In genomic region chr16:87582221-87582965, GRCh38 we compare ENCODE assay signal across 1 cellular context.
TF ChIP-seq lines count a peak whose summit lies in the region.

No MANE protein-coding gene starts in this region.

TF ChIP-seq in K562, 482 proteins besides CTCF, POLR2A, EP300 and RAD21 (continued from another document):
- TF ChIP-seq JUN (IDR thresholded peaks at IDR 0.05; ENCODE audit: borderline replicate concordance, low read depth, low read length) (no peak), JUN (CRISPR knock-in tag; IDR thresholded peaks at IDR 0.05; ENCODE audit: borderline replicate concordance) (no peak), POLR3G (IDR thresholded peaks at IDR 0.05; ENCODE audit: extremely low read depth, insufficient read length, insufficient replicate concordance) (no peak), SREBF2 (CRISPR knock-in tag; IDR thresholded peaks at IDR 0.05) (no peak), ZNF589 (CRISPR knock-in tag; IDR thresholded peaks at IDR 0.05; ENCODE audit: low read depth) (no peak), RBBP5 (IDR thresholded peaks at IDR 0.05; ENCODE audit: borderline replicate concordance, insufficient read depth, low read length, poor library complexity, severe bottlenecking) (peak; percentile 34), PRMT5 (CRISPR knock-in tag; IDR thresholded peaks at IDR 0.05) (no peak), POLR2H (tag; IDR thresholded peaks at IDR 0.05; ENCODE audit: low read depth) (no peak), THRB (CRISPR knock-in tag; conservative IDR thresholded peaks at IDR 0.05) (no peak), MCM5 (IDR thresholded peaks at IDR 0.05; ENCODE audit: low read depth) (no peak), SAFB (IDR thresholded peaks at IDR 0.05; ENCODE audit: borderline replicate concordance, low read depth, low read length) (no peak), NRF1 (conservative IDR thresholded peaks at IDR 0.05 in 1 of 2, IDR thresholded peaks at IDR 0.05 in 1 of 2) (no peak), ZNF695 (CRISPR knock-in tag; IDR thresholded peaks at IDR 0.05) (no peak), ZFX (CRISPR knock-in tag; IDR thresholded peaks at IDR 0.05) (peak; percentile 62), DDX20 (tag; IDR thresholded peaks at IDR 0.05; ENCODE audit: low read depth) (no peak)
- TF ChIP-seq, protein P1, sequence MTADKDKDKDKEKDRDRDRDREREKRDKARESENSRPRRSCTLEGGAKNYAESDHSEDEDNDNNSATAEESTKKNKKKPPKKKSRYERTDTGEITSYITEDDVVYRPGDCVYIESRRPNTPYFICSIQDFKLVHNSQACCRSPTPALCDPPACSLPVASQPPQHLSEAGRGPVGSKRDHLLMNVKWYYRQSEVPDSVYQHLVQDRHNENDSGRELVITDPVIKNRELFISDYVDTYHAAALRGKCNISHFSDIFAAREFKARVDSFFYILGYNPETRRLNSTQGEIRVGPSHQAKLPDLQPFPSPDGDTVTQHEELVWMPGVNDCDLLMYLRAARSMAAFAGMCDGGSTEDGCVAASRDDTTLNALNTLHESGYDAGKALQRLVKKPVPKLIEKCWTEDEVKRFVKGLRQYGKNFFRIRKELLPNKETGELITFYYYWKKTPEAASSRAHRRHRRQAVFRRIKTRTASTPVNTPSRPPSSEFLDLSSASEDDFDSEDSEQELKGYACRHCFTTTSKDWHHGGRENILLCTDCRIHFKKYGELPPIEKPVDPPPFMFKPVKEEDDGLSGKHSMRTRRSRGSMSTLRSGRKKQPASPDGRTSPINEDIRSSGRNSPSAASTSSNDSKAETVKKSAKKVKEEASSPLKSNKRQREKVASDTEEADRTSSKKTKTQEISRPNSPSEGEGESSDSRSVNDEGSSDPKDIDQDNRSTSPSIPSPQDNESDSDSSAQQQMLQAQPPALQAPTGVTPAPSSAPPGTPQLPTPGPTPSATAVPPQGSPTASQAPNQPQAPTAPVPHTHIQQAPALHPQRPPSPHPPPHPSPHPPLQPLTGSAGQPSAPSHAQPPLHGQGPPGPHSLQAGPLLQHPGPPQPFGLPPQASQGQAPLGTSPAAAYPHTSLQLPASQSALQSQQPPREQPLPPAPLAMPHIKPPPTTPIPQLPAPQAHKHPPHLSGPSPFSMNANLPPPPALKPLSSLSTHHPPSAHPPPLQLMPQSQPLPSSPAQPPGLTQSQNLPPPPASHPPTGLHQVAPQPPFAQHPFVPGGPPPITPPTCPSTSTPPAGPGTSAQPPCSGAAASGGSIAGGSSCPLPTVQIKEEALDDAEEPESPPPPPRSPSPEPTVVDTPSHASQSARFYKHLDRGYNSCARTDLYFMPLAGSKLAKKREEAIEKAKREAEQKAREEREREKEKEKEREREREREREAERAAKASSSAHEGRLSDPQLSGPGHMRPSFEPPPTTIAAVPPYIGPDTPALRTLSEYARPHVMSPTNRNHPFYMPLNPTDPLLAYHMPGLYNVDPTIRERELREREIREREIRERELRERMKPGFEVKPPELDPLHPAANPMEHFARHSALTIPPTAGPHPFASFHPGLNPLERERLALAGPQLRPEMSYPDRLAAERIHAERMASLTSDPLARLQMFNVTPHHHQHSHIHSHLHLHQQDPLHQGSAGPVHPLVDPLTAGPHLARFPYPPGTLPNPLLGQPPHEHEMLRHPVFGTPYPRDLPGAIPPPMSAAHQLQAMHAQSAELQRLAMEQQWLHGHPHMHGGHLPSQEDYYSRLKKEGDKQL (CRISPR knock-in tag; IDR thresholded peaks at IDR 0.05; ENCODE audit: borderline replicate concordance), result no peak
- TF ChIP-seq, protein P2, sequence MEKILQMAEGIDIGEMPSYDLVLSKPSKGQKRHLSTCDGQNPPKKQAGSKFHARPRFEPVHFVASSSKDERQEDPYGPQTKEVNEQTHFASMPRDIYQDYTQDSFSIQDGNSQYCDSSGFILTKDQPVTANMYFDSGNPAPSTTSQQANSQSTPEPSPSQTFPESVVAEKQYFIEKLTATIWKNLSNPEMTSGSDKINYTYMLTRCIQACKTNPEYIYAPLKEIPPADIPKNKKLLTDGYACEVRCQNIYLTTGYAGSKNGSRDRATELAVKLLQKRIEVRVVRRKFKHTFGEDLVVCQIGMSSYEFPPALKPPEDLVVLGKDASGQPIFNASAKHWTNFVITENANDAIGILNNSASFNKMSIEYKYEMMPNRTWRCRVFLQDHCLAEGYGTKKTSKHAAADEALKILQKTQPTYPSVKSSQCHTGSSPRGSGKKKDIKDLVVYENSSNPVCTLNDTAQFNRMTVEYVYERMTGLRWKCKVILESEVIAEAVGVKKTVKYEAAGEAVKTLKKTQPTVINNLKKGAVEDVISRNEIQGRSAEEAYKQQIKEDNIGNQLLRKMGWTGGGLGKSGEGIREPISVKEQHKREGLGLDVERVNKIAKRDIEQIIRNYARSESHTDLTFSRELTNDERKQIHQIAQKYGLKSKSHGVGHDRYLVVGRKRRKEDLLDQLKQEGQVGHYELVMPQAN (IDR thresholded peaks at IDR 0.05; ENCODE audit: borderline replicate concordance), result no peak
